In genomic region chr14:35883677-35884293, GRCh38 we compare ENCODE assay signal across 8 cellular contexts. TPM values are rescaled to one million over a fixed set of nuclear protein-coding genes. Genes with fewer than 3 reads are reported as not detected.
DNase-seq lines count a peak whose midpoint lies in the region; ATAC-seq, FAIRE-seq and TF ChIP-seq lines count a peak whose summit lies in the region.

No MANE protein-coding gene starts in this region.

- peaks cover 5% of the 10 kb centered on the region for H3K4me1 Mint-ChIP-seq in activated naive CD4-positive, alpha-beta T cell treated with anti-CD3 and anti-CD28 coated beads, Interleukin-2, amount 10 ng/mL, durations not matched to agents 7 days and 5 days
- peaks cover 5 to 7% of the 10 kb centered on the region in 2 donors for H3K4me1 Mint-ChIP-seq in stimulated activated naive B cell treated with anti-CD40 and anti-IgM and Interleukin-4, amounts not matched to agents 10 μg/mL and 1 μg/mL and 100 μg/mL, for 72 hours

- TF ChIP-seq POLR2A in thyroid gland (IDR thresholded peaks at IDR 0.05) = no peak

- H3K4me3 Mint-ChIP-seq in activated naive CD4-positive, alpha-beta T cell treated with anti-CD3 and anti-CD28 coated beads, Interleukin-2, amount 10 ng/mL, durations not matched to agents 7 days and 5 days = no peak overlapping the region
- no peak overlapping the region for H3K4me3 Mint-ChIP-seq in stimulated activated naive B cell treated with anti-CD40 and anti-IgM and Interleukin-4, amounts not matched to agents 10 μg/mL and 1 μg/mL and 100 μg/mL, for 72 hours

- H3K4me2 ChIP-seq in keratinocyte (ENCODE audit: control insufficient read depth, extremely low read depth, insufficient read depth, low read depth, low read length) = no peak overlapping the region

- H2AFZ ChIP-seq in keratinocyte (ENCODE audit: control insufficient read depth, low read length) = no peak overlapping the region

- H3K27me3 Mint-ChIP-seq in activated naive CD4-positive, alpha-beta T cell treated with anti-CD3 and anti-CD28 coated beads, Interleukin-2, amount 10 ng/mL, durations not matched to agents 7 days and 5 days = peaks cover 13% of the 10 kb centered on the region
- peaks cover 5 to 9% of the 10 kb centered on the region in 2 donors for H3K27me3 Mint-ChIP-seq in stimulated activated naive B cell treated with anti-CD40 and anti-IgM and Interleukin-4, amounts not matched to agents 10 μg/mL and 1 μg/mL and 100 μg/mL, for 72 hours

- no peaks in the 10 kb centered on the region for H4K20me1 ChIP-seq in keratinocyte (ENCODE audit: control insufficient read depth, extremely low read depth, insufficient read depth, low read length)

- H3K36me3 ChIP-seq in keratinocyte (ENCODE audit: control insufficient read depth in 2 of 2, extremely low read depth in 1 of 2, insufficient read depth in 2 of 2, low read length in 2 of 2) (no peaks in the 10 kb centered on the region), thyroid gland (no peaks in the 10 kb centered on the region)

- no peaks in the 10 kb centered on the region for H3K79me2 ChIP-seq in keratinocyte (ENCODE audit: control insufficient read depth, insufficient read depth, low read length)

- no peak for ATAC-seq in HG03045 (IDR thresholded peaks at IDR 0.05; ENCODE audit: unreplicated experiment)
- ATAC-seq in stimulated activated naive B cell treated with anti-CD40 and anti-IgM and Interleukin-4, amounts not matched to agents 10 μg/mL and 1 μg/mL and 100 μg/mL, for 72 hours (replicated peaks) = no peak

- no peaks in the 10 kb centered on the region for H3K36me3 Mint-ChIP-seq in activated naive CD4-positive, alpha-beta T cell treated with anti-CD3 and anti-CD28 coated beads, Interleukin-2, amount 10 ng/mL, durations not matched to agents 7 days and 5 days
- H3K36me3 Mint-ChIP-seq in stimulated activated naive B cell treated with anti-CD40 and anti-IgM and Interleukin-4, amounts not matched to agents 10 μg/mL and 1 μg/mL and 100 μg/mL, for 72 hours = no peaks in the 10 kb centered on the region

- dilution Hi-C loops in keratinocyte (cut with MboI; ENCODE audit: extremely low pct_ligation_motif_present, low sequenced_read_pairs) = no loop called here

- no peaks in the 10 kb centered on the region for H3K9me1 ChIP-seq in keratinocyte (ENCODE audit: control insufficient read depth, extremely low read depth, insufficient read depth, low read length)

- FAIRE-seq in keratinocyte (lab: Jason Lieb, UNC) = no peak

- TF ChIP-seq CTCF in AG10803 (conservative IDR thresholded peaks at IDR 0.05; ENCODE audit: low read length) (peak; percentile 70), GM12872 (IDR thresholded peaks at IDR 0.05; ENCODE audit: insufficient read depth, low read depth, low read length) (peak; percentile 67), keratinocyte (optimal IDR thresholded peaks at IDR 0.05 in 1 of 3, IDR thresholded peaks at IDR 0.05 in 1 of 3, conservative IDR thresholded peaks at IDR 0.05 in 1 of 3; ENCODE audit: extremely low read depth in 1 of 3, insufficient read depth in 2 of 3, low read length in 3 of 3) (peak; percentile 55 to 62 (median 56)), thyroid gland (IDR thresholded peaks at IDR 0.05) (peak; percentile 37 to 81 (median 70))

- no peaks in the 10 kb centered on the region for H3K9me3 ChIP-seq in keratinocyte (ENCODE audit: control insufficient read depth, low read depth, low read length)
- no peaks in the 10 kb centered on the region for H3K9me3 ChIP-seq in thyroid gland

- peak; percentile 32 for DNase-seq in AG10803 (ENCODE audit: low read depth)
- peak; percentile 20 for DNase-seq in NCI-H1694 (lab: John Stamatoyannopoulos, UW)
- peak; percentile 53 for DNase-seq in activated naive CD4-positive, alpha-beta T cell treated with anti-CD3 and anti-CD28 coated beads, Interleukin-2, amount 10 ng/mL, durations not matched to agents 7 days and 5 days
- DNase-seq in keratinocyte (ENCODE audit: low read depth, low spot score) = no peak
- DNase-seq in thyroid gland = peak; percentile 60 to 69
- DNase-seq in stimulated activated naive B cell treated with anti-CD40 and anti-IgM and Interleukin-4, amounts not matched to agents 10 μg/mL and 1 μg/mL and 100 μg/mL, for 72 hours = no peak

- CTCF ChIA-PET in activated naive CD4-positive, alpha-beta T cell treated with anti-CD3 and anti-CD28 coated beads, Interleukin-2, amount 10 ng/mL, durations not matched to agents 7 days and 5 days (lab: Charles Lee) = interaction anchor here (0.6 to 8.0 kb wide), 15 partner anchors 15 to 490 kb away, joined by 3 to 118 read pairs (median 3); no protein-coding TSS in a partner anchor

- no peaks in the 10 kb centered on the region for H3K27me3 ChIP-seq in keratinocyte (ENCODE audit: control insufficient read depth, extremely low read depth, insufficient read depth, low read length)
- no peaks in the 10 kb centered on the region for H3K27me3 ChIP-seq in thyroid gland

- H3K4me1 ChIP-seq in keratinocyte (ENCODE audit: control insufficient read depth, extremely low read depth, insufficient read depth, low read length) (peaks cover 6% of the 10 kb centered on the region), thyroid gland (peaks cover 0 to 4% of the 10 kb centered on the region in 2 donors)

- no peaks in the 10 kb centered on the region for H3K9me3 Mint-ChIP-seq in activated naive CD4-positive, alpha-beta T cell treated with anti-CD3 and anti-CD28 coated beads, Interleukin-2, amount 10 ng/mL, durations not matched to agents 7 days and 5 days
- no peaks in the 10 kb centered on the region for H3K9me3 Mint-ChIP-seq in stimulated activated naive B cell treated with anti-CD40 and anti-IgM and Interleukin-4, amounts not matched to agents 10 μg/mL and 1 μg/mL and 100 μg/mL, for 72 hours

- no peak overlapping the region for H3K9ac ChIP-seq in keratinocyte (ENCODE audit: control insufficient read depth, extremely low read depth, insufficient read depth, low read length)

- 39 to 48% methylated on average over 7 of the region's 7 CpGs for WGBS in thyroid gland, 2 donors

- H3K27ac ChIP-seq in keratinocyte (ENCODE audit: control insufficient read depth, insufficient read depth, low read length) (no peak overlapping the region), thyroid gland (no peak overlapping the region)

- H3K27ac Mint-ChIP-seq in activated naive CD4-positive, alpha-beta T cell treated with anti-CD3 and anti-CD28 coated beads, Interleukin-2, amount 10 ng/mL, durations not matched to agents 7 days and 5 days = no peak overlapping the region
- H3K27ac Mint-ChIP-seq in stimulated activated naive B cell treated with anti-CD40 and anti-IgM and Interleukin-4, amounts not matched to agents 10 μg/mL and 1 μg/mL and 100 μg/mL, for 72 hours = no peak overlapping the region

- no peak overlapping the region for H3K4me3 ChIP-seq in AG10803 (ENCODE audit: low read length)
- H3K4me3 ChIP-seq in keratinocyte (ENCODE audit: control insufficient read depth in 2 of 3, extremely low read depth in 1 of 3, insufficient read depth in 2 of 3, low read depth in 1 of 3, low read length in 3 of 3) = no peak overlapping the region
- H3K4me3 ChIP-seq in thyroid gland (replicated peaks in 1 of 3) = no peak overlapping the region

- intact Hi-C loops in thyroid gland (cut with DNase I) = no loop called here

RNA-seq across cellular contexts. Expression of gene BRMS1L, which starts 57.6 kb away (rescaled TPM):
- 5.9 to 12.0 TPM (median 6.4 TPM) in 3 replicates for polyA plus RNA-seq in keratinocyte
- polyA plus RNA-seq in keratinocyte (2011; ENCODE audit: low read depth) = 23.2 TPM
- polyA plus RNA-seq in keratinocyte (2011; cell fraction: cytosol; rRNA removed) = 4.8 and 9.3 TPM in 2 replicates
- 4.6 and 10.4 TPM in 2 replicates for polyA plus RNA-seq in keratinocyte (2011; cell fraction: nucleus; rRNA removed)
- 3.9 and 8.4 TPM in 2 replicates for polyA plus RNA-seq in keratinocyte (2012; ENCODE audit: low replicate concordance)
- polyA minus RNA-seq in keratinocyte = 0.82 to 4.6 TPM (median 0.85 TPM) in 3 replicates
- 3.1 TPM for polyA minus RNA-seq in keratinocyte (2011; cell fraction: cytosol; rRNA and poly(A)+ RNA removed)
- polyA minus RNA-seq in keratinocyte (2011; cell fraction: nucleus; rRNA and poly(A)+ RNA removed) = 2.3 and 13.7 TPM in 2 replicates
- 10 to 100 TPM in 2 of 4 donors, 1 to 10 TPM in 2; 6.0 to 10.6 (median 8.3) TPM for total RNA-seq in thyroid gland

Comparison
In these comparisons a context has a peak if more than half of its experiments do, and no peak if none do; other contexts are left out.
1. DNase-seq: peak in AG10803 (single experiment), NCI-H1694 (single experiment), activated naive CD4-positive, alpha-beta T cell treated with anti-CD3 and anti-CD28 coated beads, Interleukin-2, amount 10 ng/mL, durations not matched to agents 7 days and 5 days (single experiment) and thyroid gland (2 of 2); none in keratinocyte (single experiment) and stimulated activated naive B cell treated with anti-CD40 and anti-IgM and Interleukin-4, amounts not matched to agents 10 μg/mL and 1 μg/mL and 100 μg/mL, for 72 hours (single experiment).
2. Peak in every context shown above with its lines, with median percentiles within 50 percentile points of each other: CTCF ChIP-seq.